8 cellular contexts compared by ENCODE assay signal in the genomic region with DNA sequence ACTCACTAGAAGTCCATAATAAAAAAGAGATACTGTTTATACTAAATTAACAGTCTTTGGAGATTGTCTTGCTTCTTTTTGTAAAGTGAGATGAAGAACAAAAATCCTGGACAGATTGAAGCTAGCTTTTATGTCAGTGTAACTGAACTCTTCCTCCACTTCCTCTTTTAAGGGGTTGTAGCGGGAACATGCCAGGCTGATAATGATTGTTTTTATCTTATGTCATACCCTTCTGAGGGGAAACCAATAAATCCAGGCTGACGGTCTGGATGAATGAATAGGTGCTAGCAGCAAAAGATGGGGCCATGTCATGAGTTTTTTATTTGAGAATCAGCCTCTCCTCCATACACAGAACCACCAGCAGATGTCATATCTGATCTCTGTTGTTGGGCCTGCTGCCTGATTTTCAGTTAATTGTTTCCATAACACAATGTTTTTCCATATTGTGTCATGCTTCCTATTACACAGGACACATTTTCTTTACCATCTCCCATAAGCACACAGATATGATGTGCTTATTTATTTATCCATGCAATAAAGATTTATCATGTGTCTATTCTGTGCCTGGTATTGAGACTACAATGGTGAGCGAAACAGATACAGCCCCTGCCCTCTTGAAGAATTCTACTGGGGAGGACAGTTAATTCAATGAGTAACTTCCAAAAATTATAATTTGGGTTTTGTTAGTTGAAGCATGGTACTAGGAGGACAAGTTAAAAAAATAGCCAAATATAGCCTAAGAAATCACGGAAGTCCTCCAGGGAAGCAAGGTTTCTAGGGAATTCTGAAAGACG. TPM values are rescaled to one million over a fixed set of nuclear protein-coding genes. Genes with fewer than 3 reads are reported as not detected.
DNase-seq lines count a peak whose midpoint lies in the region; ATAC-seq and TF ChIP-seq lines count a peak whose summit lies in the region.

No MANE protein-coding gene starts in this region.

- H3K27me3 ChIP-seq in CD4-positive, alpha-beta T cell (ENCODE audit: control insufficient read depth, insufficient read depth, low read length) = peaks cover 6% of the 10 kb centered on the region
- H3K27me3 ChIP-seq in PC-9 (ENCODE audit: insufficient read depth, low read depth) = no peaks in the 10 kb centered on the region

- 0 out of 2 replicates have a peak, but pooled peaks cover 3% of the 10 kb centered on the region for H3K9me2 ChIP-seq in PC-9 (ENCODE audit: insufficient read depth)

- DNase-seq in CD4-positive, alpha-beta T cell = no peak
- DNase-seq in HT-29 (ENCODE audit: low spot score) (peak; percentile 33), PC-9 (peak in 1 of 2 experiments; percentile 11), fibroblast of the conjunctiva (ENCODE audit: low read depth) (peak; percentile 9), hypothalamus (lab: John Stamatoyannopoulos, UW) (no peak), GOT3 (lab: John Stamatoyannopoulos, UW) (no peak)
- DNase-seq in activated naive CD4-positive, alpha-beta T cell treated with Interleukin-2 at 50 U/mL for 16 hours = no peak

- no TSS peak for BruUV-seq in PC-9 (replicated peaks; lab: Mats Ljungman, UMichigan)

- H3F3A ChIP-seq in PC-9 (ENCODE audit: insufficient read depth, low read depth) = no peaks in the 10 kb centered on the region

- no peaks in the 10 kb centered on the region for H3K9me3 Mint-ChIP-seq in CD4-positive, alpha-beta T cell

- H3K4me3 Mint-ChIP-seq in CD4-positive, alpha-beta T cell = no peak overlapping the region

- H3K4me3 ChIP-seq in PC-9 = no peak overlapping the region

- no peaks in the 10 kb centered on the region for H3K79me2 ChIP-seq in PC-9 (ENCODE audit: low read depth)

- POLR2A ChIA-PET in CD4-positive, alpha-beta T cell (lab: Charles Lee) = no interaction called here
- POLR2A ChIA-PET in PC-9 (lab: Charles Lee; ENCODE audit: unreplicated experiment) = no interaction called here

- no peak for ATAC-seq in CD4-positive, alpha-beta T cell (ENCODE audit: poor library complexity)
- no peak for ATAC-seq in GM18520 (IDR thresholded peaks at IDR 0.05; ENCODE audit: unreplicated experiment)

- no peaks in the 10 kb centered on the region for H3K36me3 Mint-ChIP-seq in CD4-positive, alpha-beta T cell (ENCODE audit: low read depth)

- no peak overlapping the region for H3K27ac Mint-ChIP-seq in CD4-positive, alpha-beta T cell

- H3K27me3 Mint-ChIP-seq in CD4-positive, alpha-beta T cell = peaks cover 22% of the 10 kb centered on the region

- H3K36me3 ChIP-seq in PC-9 (ENCODE audit: low read depth) = no peaks in the 10 kb centered on the region

- intact Hi-C loops in CD4-positive, alpha-beta T cell (cut with DNase I, micrococcal nuclease) = loop anchor here in 1 of 2 experiments (1.0 kb wide), 1 partner anchor 480 kb away; no protein-coding TSS in a partner anchor
- intact Hi-C loops in PC-9 (cut with micrococcal nuclease; ENCODE audit: unreplicated experiment) = loop anchor here (2.0 kb wide), 1 partner anchor 758 kb away; no protein-coding TSS in a partner anchor

- no peaks in the 10 kb centered on the region for H3K4me1 Mint-ChIP-seq in CD4-positive, alpha-beta T cell (ENCODE audit: low read depth)

- H3K9me3 ChIP-seq in CD4-positive, alpha-beta T cell (ENCODE audit: control insufficient read depth, low read length) = no peaks in the 10 kb centered on the region
- no peaks in the 10 kb centered on the region for H3K9me3 ChIP-seq in PC-9 (ENCODE audit: insufficient read depth, low read depth)

- no peaks in the 10 kb centered on the region for H3K4me1 ChIP-seq in PC-9 (replicated peaks; ENCODE audit: insufficient read depth)

- TF ChIP-seq CTCF in CD4-positive, alpha-beta T cell (IDR thresholded peaks at IDR 0.05) = peak; percentile 21
- peak; percentile 69 for TF ChIP-seq CTCF in PC-9 (conservative IDR thresholded peaks at IDR 0.05)

- H2AFZ ChIP-seq in PC-9 = no peak overlapping the region

- no peak overlapping the region for H3K4me2 ChIP-seq in PC-9

- H4K20me1 ChIP-seq in PC-9 (ENCODE audit: insufficient read depth) = no peaks in the 10 kb centered on the region

- CTCF ChIA-PET in CD4-positive, alpha-beta T cell (lab: Charles Lee) = interaction anchor here (1.1 to 1.9 kb wide), 2 partner anchors 276 to 481 kb away, joined by 3 to 4 read pairs; no protein-coding TSS in a partner anchor
- CTCF ChIA-PET in PC-9 (lab: Charles Lee) = interaction anchor here (0.8 kb wide), 1 partner anchor 194 kb away, joined by 3 read pairs; no protein-coding TSS in a partner anchor

- no peak overlapping the region for H3K27ac ChIP-seq in CD4-positive, alpha-beta T cell (ENCODE audit: low read depth, low read length)
- no peak overlapping the region for H3K27ac ChIP-seq in PC-9

RNA-seq across cellular contexts. Expression of gene CRY1, which starts 33.5 kb away (rescaled TPM):
- 10 to 100 TPM; 70.7 to 77.4 TPM for total RNA-seq in CD4-positive, alpha-beta T cell
- 24.4 and 27.1 TPM in 2 replicates for total RNA-seq in HT-29 (2014; rRNA removed; shearing (Covaris generic))
- total RNA-seq in PC-9 (2021) = 15.7 and 18.1 TPM in 2 replicates

Comparison
In these comparisons a context has a peak if more than half of its experiments do, and no peak if none do; other contexts are left out.
1. DNase-seq: peak in HT-29 (single experiment) and fibroblast of the conjunctiva (single experiment); none in CD4-positive, alpha-beta T cell (0 of 10), activated naive CD4-positive, alpha-beta T cell treated with Interleukin-2 at 50 U/mL for 16 hours (single experiment), hypothalamus (0 of 51) and GOT3 (single experiment).